Comparison of ENCODE assay signal across 8 cellular contexts in genomic region chr5:1468247-1468612, GRCh38. TPM values are rescaled to one million over a fixed set of nuclear protein-coding genes. Genes with fewer than 3 reads are reported as not detected.
DNase-seq lines count a peak whose midpoint lies in the region; ATAC-seq, FAIRE-seq and TF ChIP-seq lines count a peak whose summit lies in the region.

No MANE protein-coding gene starts in this region.

- no peak overlapping the region for H3K4me3 ChIP-seq in dorsolateral prefrontal cortex

- H3K27me3 ChIP-seq in dorsolateral prefrontal cortex, result no peaks in the 10 kb centered on the region

- H3K9me3 Mint-ChIP-seq in naive B cell, result peaks cover 0 to 5% (median 0%) of the 10 kb centered on the region in 7 donors

- intact Hi-C loops in dorsolateral prefrontal cortex (cut with DNase I), result loop anchor here in 1 of 2 donors (10.0 kb wide), 1 partner anchor 303 kb away; no protein-coding TSS in a partner anchor

- peaks cover 0 to 35% of the 10 kb centered on the region in 2 donors for H3K36me3 Mint-ChIP-seq in naive B cell

- TF ChIP-seq POLR2A in GM12892 (IDR thresholded peaks at IDR 0.05; ENCODE audit: low read depth, low read length), result no peak

- H3K27me3 Mint-ChIP-seq in naive B cell, result no peaks in the 10 kb centered on the region

- H3K27ac Mint-ChIP-seq in naive B cell, result peak overlapping the region in 3 of 6 donors; percentile 65 to 91 (median 69)

- peaks cover 5 to 13% (median 5%) of the 10 kb centered on the region in 3 donors for H3K4me1 Mint-ChIP-seq in naive B cell

- TF ChIP-seq CTCF in dorsolateral prefrontal cortex (IDR thresholded peaks at IDR 0.05 in 54 of 56, conservative IDR thresholded peaks at IDR 0.05 in 2 of 56; ENCODE audit: low read depth in 1 of 56, partially characterized antibody in 56 of 56), result peak; percentile 31 to 68 (median 60)

- ATAC-seq in naive B cell (ENCODE audit: low read depth in 2 of 2), result peak; percentile 37 to 48
- ATAC-seq in HG03196 (IDR thresholded peaks at IDR 0.05; ENCODE audit: unreplicated experiment), result no peak

- DNase-seq in NCI-H446 (lab: John Stamatoyannopoulos, UW), result peak; percentile 16 to 55
- no peak for DNase-seq in NCI-H446 treated with DMSO at 0.1 percent for 48 hours (lab: John Stamatoyannopoulos, UW)
- peak; percentile 26 for DNase-seq in NCI-H345 (lab: John Stamatoyannopoulos, UW)
- peak in 8 of 10 donors; percentile 19 to 51 (median 36) for DNase-seq in dorsolateral prefrontal cortex
- DNase-seq in naive B cell, result no peak
- DNase-seq in GM12892 (ENCODE audit: insufficient read length), result no peak
- DNase-seq in GM19240 (ENCODE audit: insufficient read length, low spot score), result no peak

- no peak for FAIRE-seq in GM12892 (lab: Jason Lieb, UNC)

- H3K27ac ChIP-seq in dorsolateral prefrontal cortex, result no peak overlapping the region

- H3K4me3 Mint-ChIP-seq in naive B cell, result peak overlapping the region in 2 of 8 donors; percentile 35 to 48

RNA-seq across cellular contexts. Expression of gene SLC6A3, which starts 23.0 kb away (rescaled TPM):
- under 1 TPM in 10 of 120 experiments, not detected in 110; 0.14 to 0.56 (median 0.19) TPM for total RNA-seq in dorsolateral prefrontal cortex
- under 1 TPM in 1 of 6 donors, not detected in 5; 0.09 TPM for polyA plus RNA-seq in naive B cell (ENCODE audit: low read depth in 6 of 6)
- polyA plus RNA-seq in GM12892 (2012; ENCODE audit: missing spikeins), result not detected

RNA-seq across cellular contexts. Expression of gene LPCAT1, which starts 55.5 kb away (rescaled TPM):
- 10 to 100 TPM; 24.4 to 66.5 (median 41.3) TPM for total RNA-seq in dorsolateral prefrontal cortex
- 10 to 100 TPM; 19.5 to 63.3 (median 52.7) TPM for polyA plus RNA-seq in naive B cell (ENCODE audit: low read depth in 6 of 6)
- polyA plus RNA-seq in GM12892 (2012; ENCODE audit: missing spikeins), result 63.8 TPM

Comparison
In these comparisons a context has a peak if more than half of its experiments do, and no peak if none do; other contexts are left out.
1. DNase-seq: peak in NCI-H446 (2 of 2), NCI-H345 (single experiment) and dorsolateral prefrontal cortex (8 of 10); none in NCI-H446 treated with DMSO at 0.1 percent for 48 hours (single experiment), naive B cell (single experiment), GM12892 (single experiment) and GM19240 (single experiment).